ENCODE assay signal across 1 cellular context in the genomic region with DNA sequence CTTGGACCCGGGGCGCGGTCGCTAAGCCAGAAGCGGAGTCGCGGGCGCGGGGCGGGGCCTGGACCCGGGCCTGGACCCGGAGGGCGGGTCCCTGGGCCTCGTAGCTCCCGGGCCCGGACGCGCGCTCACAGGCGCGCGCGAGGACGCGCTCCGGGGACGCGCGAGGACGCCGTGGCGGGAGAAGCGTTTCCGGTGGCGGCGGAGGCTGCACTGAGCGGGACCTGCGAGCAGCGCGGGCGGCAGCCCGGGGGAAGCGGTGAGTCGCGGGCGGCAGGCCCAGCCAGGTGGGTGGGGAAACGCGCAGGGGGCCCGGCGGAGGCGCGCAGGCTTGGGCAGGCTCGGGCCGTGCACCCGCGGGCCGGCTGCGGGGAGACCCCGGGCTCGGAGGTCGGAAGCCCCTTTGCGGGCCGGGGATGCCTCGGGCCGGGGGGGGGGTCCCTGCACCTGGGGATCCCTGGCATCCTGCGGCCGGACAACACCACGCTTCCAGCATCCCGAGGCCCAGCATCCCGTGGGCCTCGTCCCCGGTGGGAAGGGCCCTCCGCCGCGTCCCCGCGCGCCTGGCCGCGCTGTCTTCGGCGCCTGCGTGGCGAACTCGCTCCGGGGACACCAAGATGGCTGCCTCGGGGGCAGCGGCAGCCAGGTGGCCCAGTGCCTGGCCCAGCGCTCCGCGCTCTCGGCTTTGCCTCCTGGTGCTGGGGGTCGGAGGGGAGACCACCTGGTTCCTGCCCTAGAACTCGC.
TF ChIP-seq lines count a peak whose summit lies in the region.

A gene with protein sequence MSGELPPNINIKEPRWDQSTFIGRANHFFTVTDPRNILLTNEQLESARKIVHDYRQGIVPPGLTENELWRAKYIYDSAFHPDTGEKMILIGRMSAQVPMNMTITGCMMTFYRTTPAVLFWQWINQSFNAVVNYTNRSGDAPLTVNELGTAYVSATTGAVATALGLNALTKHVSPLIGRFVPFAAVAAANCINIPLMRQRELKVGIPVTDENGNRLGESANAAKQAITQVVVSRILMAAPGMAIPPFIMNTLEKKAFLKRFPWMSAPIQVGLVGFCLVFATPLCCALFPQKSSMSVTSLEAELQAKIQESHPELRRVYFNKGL (plus strand): TSS at position 177 of the 741 bp plus-strand sequence. CDS start 13,544 bp downstream, outside the sequence.

TF ChIP-seq in HCT116, 20 proteins besides CTCF, POLR2A, EP300 and RAD21 (continued from another document):
- no peak for TF ChIP-seq ZBTB33 (IDR thresholded peaks at IDR 0.05; ENCODE audit: extremely low read depth, insufficient replicate concordance, low read length)
